ENCODE assay signal across 1 cellular context in genomic region chr17:41536741-41537613, GRCh38.
TF ChIP-seq lines count a peak whose summit lies in the region.

No MANE protein-coding gene starts in this region.

TF ChIP-seq in K562, 482 proteins besides CTCF, POLR2A, EP300 and RAD21:
- no peak for TF ChIP-seq ID3 (CRISPR knock-in tag; IDR thresholded peaks at IDR 0.05)
- TF ChIP-seq ID3 (tag; IDR thresholded peaks at IDR 0.05), result no peak
- TF ChIP-seq ZNF778 (CRISPR knock-in tag; IDR thresholded peaks at IDR 0.05), result no peak
- TF ChIP-seq FOXA3 (CRISPR knock-in tag; conservative IDR thresholded peaks at IDR 0.05 in 1 of 2, IDR thresholded peaks at IDR 0.05 in 1 of 2), result no peak
- no peak for TF ChIP-seq PHF20 (IDR thresholded peaks at IDR 0.05; ENCODE audit: partially characterized antibody)
- TF ChIP-seq SRSF3 (IDR thresholded peaks at IDR 0.05; ENCODE audit: insufficient read depth, low read length), result no peak
- TF ChIP-seq ZFP36 (IDR thresholded peaks at IDR 0.05; ENCODE audit: low read depth, low read length, partially characterized antibody), result peak; percentile 79
